Comparison of ENCODE assay signal across 1 cellular context in the genomic region with DNA sequence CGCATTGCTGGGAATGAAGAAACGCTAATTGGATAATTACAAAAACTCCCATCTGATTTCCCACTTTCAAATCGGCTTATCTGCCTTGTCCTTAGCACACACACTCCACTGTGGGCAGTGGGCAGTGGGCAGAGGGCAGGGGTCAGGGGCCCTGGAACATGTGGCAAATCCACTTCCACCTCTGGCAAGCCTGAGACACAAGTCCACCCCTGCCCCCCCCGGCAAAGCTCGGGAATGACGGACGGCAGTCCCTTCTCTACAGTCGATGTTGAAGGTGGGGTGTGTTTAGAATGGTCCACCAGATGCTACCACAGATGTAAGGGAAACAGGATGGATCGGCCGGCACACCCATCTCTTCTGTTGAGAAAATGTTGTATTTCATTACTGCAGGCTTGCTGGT.
TF ChIP-seq lines count a peak whose summit lies in the region.

No MANE protein-coding gene starts in this region.

TF ChIP-seq in WTC11, 78 proteins besides CTCF, POLR2A, EP300 and RAD21 (continued from another document):
- TF ChIP-seq, protein P1, sequence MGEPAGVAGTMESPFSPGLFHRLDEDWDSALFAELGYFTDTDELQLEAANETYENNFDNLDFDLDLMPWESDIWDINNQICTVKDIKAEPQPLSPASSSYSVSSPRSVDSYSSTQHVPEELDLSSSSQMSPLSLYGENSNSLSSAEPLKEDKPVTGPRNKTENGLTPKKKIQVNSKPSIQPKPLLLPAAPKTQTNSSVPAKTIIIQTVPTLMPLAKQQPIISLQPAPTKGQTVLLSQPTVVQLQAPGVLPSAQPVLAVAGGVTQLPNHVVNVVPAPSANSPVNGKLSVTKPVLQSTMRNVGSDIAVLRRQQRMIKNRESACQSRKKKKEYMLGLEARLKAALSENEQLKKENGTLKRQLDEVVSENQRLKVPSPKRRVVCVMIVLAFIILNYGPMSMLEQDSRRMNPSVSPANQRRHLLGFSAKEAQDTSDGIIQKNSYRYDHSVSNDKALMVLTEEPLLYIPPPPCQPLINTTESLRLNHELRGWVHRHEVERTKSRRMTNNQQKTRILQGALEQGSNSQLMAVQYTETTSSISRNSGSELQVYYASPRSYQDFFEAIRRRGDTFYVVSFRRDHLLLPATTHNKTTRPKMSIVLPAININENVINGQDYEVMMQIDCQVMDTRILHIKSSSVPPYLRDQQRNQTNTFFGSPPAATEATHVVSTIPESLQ (CRISPR knock-in tag; IDR thresholded peaks at IDR 0.05), result no peak
- TF ChIP-seq SMAD4 (CRISPR knock-in tag; IDR thresholded peaks at IDR 0.05) (no peak), CREM (CRISPR knock-in tag; IDR thresholded peaks at IDR 0.05) (no peak), AR (CRISPR knock-in tag; IDR thresholded peaks at IDR 0.05) (no peak)
